17 cellular contexts compared by ENCODE assay signal in genomic region chr12:104462325-104462724, GRCh38. TPM values are rescaled to one million over a fixed set of nuclear protein-coding genes. Genes with fewer than 3 reads are reported as not detected.
DNase-seq lines count a peak whose midpoint lies in the region; TF ChIP-seq lines count a peak whose summit lies in the region.
"Had no signal": no experiment of that assay in that cellular context is flagged by ENCODE, and none has a peak within 500 bp of the region (broad histone marks: within the 10 kb centered on the region; RNA-seq: fewer than 3 reads in every experiment).

No MANE protein-coding gene starts in this region.

- H3K36me3 ChIP-seq in KOPT-K1 (ENCODE audit: insufficient read depth, low read length) (peaks cover 49% of the 10 kb centered on the region), tibial nerve (no peaks in the 10 kb centered on the region), BE2C (no peaks in the 10 kb centered on the region; the same call in 1 of the 2 replicates)
- H3K36me3 ChIP-seq: colonic mucosa, esophagus muscularis mucosa had no signal

- H3K4me3 ChIP-seq in skin epidermis, result no peak overlapping the region
- H3K4me3 ChIP-seq in tibial nerve, result no peak overlapping the region
- H3K4me3 ChIP-seq in BE2C (ENCODE audit: low read depth, low read length), result no peak overlapping the region
- H3K4me3 ChIP-seq: colonic mucosa, esophagus muscularis mucosa had no signal

- H3K27ac Mint-ChIP-seq in activated CD4-positive, alpha-beta T cell treated with anti-CD3 and anti-CD28 coated beads, Interleukin-2, amount 10 ng/mL, durations not matched to agents 24 days and 14 days, result peak overlapping the region; percentile 89
- peak overlapping the region; percentile 89 for H3K27ac Mint-ChIP-seq in activated naive CD8-positive, alpha-beta T cell treated with anti-CD3 and anti-CD28 coated beads for 36 hours
- H3K27ac Mint-ChIP-seq: nephron had no signal

- H3K9me3 Mint-ChIP-seq in activated CD4-positive, alpha-beta T cell treated with anti-CD3 and anti-CD28 coated beads, Interleukin-2, amount 10 ng/mL, durations not matched to agents 24 days and 14 days, result no peaks in the 10 kb centered on the region
- H3K9me3 Mint-ChIP-seq in activated naive CD8-positive, alpha-beta T cell treated with anti-CD3 and anti-CD28 coated beads for 36 hours, result no peaks in the 10 kb centered on the region
- H3K9me3 Mint-ChIP-seq: nephron had no signal

- TF ChIP-seq CTCF in tibial nerve (IDR thresholded peaks at IDR 0.05) (no peak), BE2C (IDR thresholded peaks at IDR 0.05; ENCODE audit: low read depth, low read length) (no peak)

- H3K4me3 Mint-ChIP-seq in activated CD4-positive, alpha-beta T cell treated with anti-CD3 and anti-CD28 coated beads, Interleukin-2, amount 10 ng/mL, durations not matched to agents 24 days and 14 days, result peak overlapping the region; percentile 78
- peak overlapping the region; percentile 60 for H3K4me3 Mint-ChIP-seq in activated naive CD8-positive, alpha-beta T cell treated with anti-CD3 and anti-CD28 coated beads for 36 hours
- H3K4me3 Mint-ChIP-seq: nephron had no signal

- no peak for TF ChIP-seq POLR2A in tibial nerve (IDR thresholded peaks at IDR 0.05)

- H3K4me1 Mint-ChIP-seq in activated CD4-positive, alpha-beta T cell treated with anti-CD3 and anti-CD28 coated beads, Interleukin-2, amount 10 ng/mL, durations not matched to agents 24 days and 14 days, result peaks cover 65% of the 10 kb centered on the region
- H3K4me1 Mint-ChIP-seq in activated naive CD8-positive, alpha-beta T cell treated with anti-CD3 and anti-CD28 coated beads for 36 hours, result peaks cover 68% of the 10 kb centered on the region

- DNase-seq in activated CD4-positive, alpha-beta T cell treated with anti-CD3 and anti-CD28 coated beads, Interleukin-2, amount 10 ng/mL, durations not matched to agents 24 days and 14 days, result no peak
- DNase-seq in activated CD4-positive, alpha-beta T cell treated with anti-CD3 and anti-CD28 coated beads for 4 hours, result no peak
- no peak for DNase-seq in activated naive CD8-positive, alpha-beta T cell treated with anti-CD3 and anti-CD28 coated beads for 36 hours
- DNase-seq in tibial nerve (ENCODE audit: low spot score in 2 of 2), result no peak
- DNase-seq in GM19238 (ENCODE audit: insufficient read length, low spot score), result no peak
- no peak for DNase-seq in BE2C
- DNase-seq: activated CD4-positive, alpha-beta T cell treated with anti-CD3 and anti-CD28 coated beads for 48 hours; colonic mucosa; KG1; left cardiac atrium; NCI-H1694; NCI-H510A treated with DMSO at 0.1 percent for 48 hours had no signal

- H3K9me3 ChIP-seq in KOPT-K1 (ENCODE audit: insufficient read depth, low read length, poor library complexity, severe bottlenecking), result no peaks in the 10 kb centered on the region
- H3K9me3 ChIP-seq in tibial nerve, result no peaks in the 10 kb centered on the region
- H3K9me3 ChIP-seq in BE2C, result no peaks in the 10 kb centered on the region
- H3K9me3 ChIP-seq: colonic mucosa, esophagus muscularis mucosa had no signal

- peaks cover 20% of the 10 kb centered on the region for H3K36me3 Mint-ChIP-seq in activated CD4-positive, alpha-beta T cell treated with anti-CD3 and anti-CD28 coated beads, Interleukin-2, amount 10 ng/mL, durations not matched to agents 24 days and 14 days (ENCODE audit: low read depth)
- H3K36me3 Mint-ChIP-seq in activated naive CD8-positive, alpha-beta T cell treated with anti-CD3 and anti-CD28 coated beads for 36 hours, result peaks cover 11% of the 10 kb centered on the region

- H3K4me1 ChIP-seq in tibial nerve, result peaks cover 0 to 33% (median 15%) of the 10 kb centered on the region in 4 donors
- peaks cover 18% of the 10 kb centered on the region for H3K4me1 ChIP-seq in BE2C
- H3K4me1 ChIP-seq: colonic mucosa had no signal

- H3K27ac ChIP-seq in KOPT-K1 (ENCODE audit: low read depth, low read length, poor library complexity, severe bottlenecking), result peak overlapping the region; percentile 96
- H3K27ac ChIP-seq in skin epidermis, result peak overlapping the region in 11 of 21 experiments; percentile 14 to 85 (median 54)
- H3K27ac ChIP-seq in tibial nerve, result peak overlapping the region in 1 of 4 donors; percentile 45
- H3K27ac ChIP-seq: RWPE1 had no signal

- H3K27me3 Mint-ChIP-seq in activated CD4-positive, alpha-beta T cell treated with anti-CD3 and anti-CD28 coated beads, Interleukin-2, amount 10 ng/mL, durations not matched to agents 24 days and 14 days, result no peaks in the 10 kb centered on the region
- no peaks in the 10 kb centered on the region for H3K27me3 Mint-ChIP-seq in activated naive CD8-positive, alpha-beta T cell treated with anti-CD3 and anti-CD28 coated beads for 36 hours

- TF ChIP-seq EP300 in tibial nerve (IDR thresholded peaks at IDR 0.05), result no peak

- WGBS in tibial nerve, 2 donors, result 74 to 88% methylated on average over 1 of the region's 1 CpG

- H3K27me3 ChIP-seq in tibial nerve (no peaks in the 10 kb centered on the region), BE2C (no peaks in the 10 kb centered on the region)

- intact Hi-C loops in activated CD4-positive, alpha-beta T cell treated with anti-CD3 and anti-CD28 coated beads, Interleukin-2, amount 10 ng/mL, durations not matched to agents 24 days and 14 days (cut with micrococcal nuclease), result loop anchor here (2.0 kb wide), 1 partner anchor 16 kb away; no protein-coding TSS in a partner anchor

RNA-seq across cellular contexts. Expression of gene CHST11, which starts 5.6 kb away (rescaled TPM):
- 44.9 and 46.2 TPM in 2 replicates for total RNA-seq in activated CD4-positive, alpha-beta T cell treated with anti-CD3 and anti-CD28 coated beads, Interleukin-2, amount 10 ng/mL, durations not matched to agents 24 days and 14 days
- 10 to 100 TPM; 19.1 to 21.9 TPM for total RNA-seq in activated naive CD8-positive, alpha-beta T cell treated with anti-CD3 and anti-CD28 coated beads for 36 hours
- 10 to 100 TPM; 20.8 to 56.7 (median 26.5) TPM for total RNA-seq in tibial nerve
- polyA plus RNA-seq in BE2C (2012; ENCODE audit: insufficient read depth, insufficient read length, low read depth), result 38.2 TPM
